Comparison of ENCODE assay signal across 8 cellular contexts in the genomic region with DNA sequence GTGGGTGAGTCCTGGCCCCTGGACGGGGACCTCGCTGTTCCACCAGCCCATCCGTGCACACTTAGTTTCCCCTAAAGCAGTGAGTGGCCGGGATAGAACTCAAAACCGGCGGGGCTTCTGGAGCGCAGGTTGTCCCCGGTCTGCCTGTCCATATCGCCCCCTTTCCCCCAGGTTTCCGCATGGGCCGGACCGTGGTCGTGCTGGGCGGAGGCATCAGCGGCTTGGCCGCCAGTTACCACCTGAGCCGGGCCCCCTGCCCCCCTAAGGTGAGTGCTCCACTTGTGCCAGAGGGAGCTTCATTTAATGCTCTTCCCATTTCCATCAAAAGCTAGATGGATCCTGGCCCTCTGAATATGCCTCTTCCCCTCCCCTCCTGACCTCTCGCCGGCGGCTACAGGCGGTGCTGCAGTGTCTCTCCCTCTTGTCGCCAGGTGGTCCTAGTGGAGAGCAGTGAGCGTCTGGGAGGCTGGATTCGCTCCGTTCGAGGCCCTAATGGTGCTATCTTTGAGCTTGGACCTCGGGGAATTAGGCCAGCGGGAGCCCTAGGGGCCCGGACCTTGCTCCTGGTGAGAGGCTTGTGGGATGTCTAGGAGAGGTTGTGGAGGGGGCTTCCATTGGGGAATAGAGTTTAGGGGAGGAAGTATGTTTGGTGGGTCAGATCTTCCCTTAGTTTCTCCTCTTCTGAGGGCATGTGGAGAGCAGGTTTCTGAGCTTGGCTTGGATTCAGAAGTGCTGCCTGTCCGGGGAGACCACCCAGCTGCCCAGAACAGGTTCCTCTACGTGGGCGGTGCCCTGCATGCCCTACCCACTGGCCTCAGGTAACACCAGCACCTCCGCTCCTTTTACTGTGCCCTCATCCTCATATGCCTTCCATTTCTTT. TPM values are rescaled to one million over a fixed set of nuclear protein-coding genes. Genes with fewer than 3 reads are reported as not detected.
A peak's percentile ranks its signal among the peaks of the same experiment; 100 is the strongest.
DNase-seq lines count a peak whose midpoint lies in the region; ATAC-seq lines count a peak whose summit lies in the region.

No MANE protein-coding gene starts in this region.

- peak overlapping the region; percentile 83 for H3K4me2 ChIP-seq in Karpas-422 (ENCODE audit: low read depth, low read length, poor library complexity, severe bottlenecking)

- H4K20me1 ChIP-seq in Karpas-422 (ENCODE audit: insufficient read depth, low read depth, low read length) = no peaks in the 10 kb centered on the region

- peak overlapping the region; percentile 99 for H3K27ac Mint-ChIP-seq in T-helper 2 cell treated with Interferon-gamma antibody and Interleukin-4, amounts not matched to agents 5 μg/mL and 100 μg/mL, for 36 hours
- peak overlapping the region; percentile 76 for H3K27ac Mint-ChIP-seq in activated naive CD8-positive, alpha-beta T cell treated with anti-CD3 and anti-CD28 coated beads, Interleukin-2, amount 50 U/mL, for 24 hours
- H3K27ac Mint-ChIP-seq in stimulated activated naive B cell treated with anti-CD40 and anti-IgM and Interleukin-4, amounts not matched to agents 10 μg/mL and 1 μg/mL and 100 μg/mL, for 72 hours = peak overlapping the region; percentile 97

- ATAC-seq in activated naive CD8-positive, alpha-beta T cell treated with anti-CD3 and anti-CD28 coated beads, Interleukin-2, amount 50 U/mL, for 24 hours = no peak
- no peak for ATAC-seq in stimulated activated naive B cell treated with anti-CD40 and anti-IgM and Interleukin-4, amounts not matched to agents 10 μg/mL and 1 μg/mL and 100 μg/mL, for 72 hours (replicated peaks)
- ATAC-seq in GM21367 (IDR thresholded peaks at IDR 0.05; ENCODE audit: unreplicated experiment) = no peak

- H3K9me3 ChIP-seq in Karpas-422 (ENCODE audit: low read length) (no peaks in the 10 kb centered on the region), iPS-18c (ENCODE audit: control insufficient read depth, insufficient read depth, low read length) (no peaks in the 10 kb centered on the region)

- H3K79me2 ChIP-seq in Karpas-422 (ENCODE audit: low read length) = peaks cover 11% of the 10 kb centered on the region

- H3K4me1 ChIP-seq in Karpas-422 (ENCODE audit: low read length) = peaks cover 40% of the 10 kb centered on the region

- H3K27me3 ChIP-seq in Karpas-422 (ENCODE audit: low read length) = no peaks in the 10 kb centered on the region

- no peaks in the 10 kb centered on the region for H3K9me2 ChIP-seq in Karpas-422 (replicated peaks; ENCODE audit: insufficient read depth, low read length)

- H3K36me3 Mint-ChIP-seq in T-helper 2 cell treated with Interferon-gamma antibody and Interleukin-4, amounts not matched to agents 5 μg/mL and 100 μg/mL, for 36 hours (ENCODE audit: low read depth) = peaks cover 44% of the 10 kb centered on the region
- H3K36me3 Mint-ChIP-seq in activated naive CD8-positive, alpha-beta T cell treated with anti-CD3 and anti-CD28 coated beads, Interleukin-2, amount 50 U/mL, for 24 hours (ENCODE audit: low read depth) = peaks cover 16% of the 10 kb centered on the region
- peaks cover 31 to 56% of the 10 kb centered on the region in 2 donors for H3K36me3 Mint-ChIP-seq in stimulated activated naive B cell treated with anti-CD40 and anti-IgM and Interleukin-4, amounts not matched to agents 10 μg/mL and 1 μg/mL and 100 μg/mL, for 72 hours

- H3K9ac ChIP-seq in Karpas-422 (ENCODE audit: low read length) = peak overlapping the region; percentile 75

- no peaks in the 10 kb centered on the region for H3K9me3 Mint-ChIP-seq in T-helper 2 cell treated with Interferon-gamma antibody and Interleukin-4, amounts not matched to agents 5 μg/mL and 100 μg/mL, for 36 hours
- H3K9me3 Mint-ChIP-seq in activated naive CD8-positive, alpha-beta T cell treated with anti-CD3 and anti-CD28 coated beads, Interleukin-2, amount 50 U/mL, for 24 hours = no peaks in the 10 kb centered on the region
- no peaks in the 10 kb centered on the region for H3K9me3 Mint-ChIP-seq in stimulated activated naive B cell treated with anti-CD40 and anti-IgM and Interleukin-4, amounts not matched to agents 10 μg/mL and 1 μg/mL and 100 μg/mL, for 72 hours

- peak overlapping the region; percentile 41; the same call in 1 of the 2 replicates for H2AFZ ChIP-seq in Karpas-422 (ENCODE audit: low read length)

- peak overlapping the region; percentile 93 for H3K4me3 Mint-ChIP-seq in T-helper 2 cell treated with Interferon-gamma antibody and Interleukin-4, amounts not matched to agents 5 μg/mL and 100 μg/mL, for 36 hours
- H3K4me3 Mint-ChIP-seq in activated naive CD8-positive, alpha-beta T cell treated with anti-CD3 and anti-CD28 coated beads, Interleukin-2, amount 50 U/mL, for 24 hours = peak overlapping the region; percentile 92
- H3K4me3 Mint-ChIP-seq in stimulated activated naive B cell treated with anti-CD40 and anti-IgM and Interleukin-4, amounts not matched to agents 10 μg/mL and 1 μg/mL and 100 μg/mL, for 72 hours = peak overlapping the region; percentile 93 to 94

- no peaks in the 10 kb centered on the region for H3K27me3 Mint-ChIP-seq in T-helper 2 cell treated with Interferon-gamma antibody and Interleukin-4, amounts not matched to agents 5 μg/mL and 100 μg/mL, for 36 hours (ENCODE audit: low read depth)
- no peaks in the 10 kb centered on the region for H3K27me3 Mint-ChIP-seq in activated naive CD8-positive, alpha-beta T cell treated with anti-CD3 and anti-CD28 coated beads, Interleukin-2, amount 50 U/mL, for 24 hours
- no peaks in the 10 kb centered on the region for H3K27me3 Mint-ChIP-seq in stimulated activated naive B cell treated with anti-CD40 and anti-IgM and Interleukin-4, amounts not matched to agents 10 μg/mL and 1 μg/mL and 100 μg/mL, for 72 hours

- peak overlapping the region; percentile 64 for H3K27ac ChIP-seq in Karpas-422 (ENCODE audit: low read length)

- H3K4me3 ChIP-seq in Karpas-422 (ENCODE audit: low read length) (peak overlapping the region; percentile 88), iPS-18c (ENCODE audit: insufficient read depth, low read depth, low read length) (peak overlapping the region; percentile 98)

- H3K4me1 Mint-ChIP-seq in T-helper 2 cell treated with Interferon-gamma antibody and Interleukin-4, amounts not matched to agents 5 μg/mL and 100 μg/mL, for 36 hours (ENCODE audit: low read depth) = peaks cover 18% of the 10 kb centered on the region
- H3K4me1 Mint-ChIP-seq in activated naive CD8-positive, alpha-beta T cell treated with anti-CD3 and anti-CD28 coated beads, Interleukin-2, amount 50 U/mL, for 24 hours = peaks cover 35% of the 10 kb centered on the region
- peaks cover 39 to 53% of the 10 kb centered on the region in 2 donors for H3K4me1 Mint-ChIP-seq in stimulated activated naive B cell treated with anti-CD40 and anti-IgM and Interleukin-4, amounts not matched to agents 10 μg/mL and 1 μg/mL and 100 μg/mL, for 72 hours

- H3K36me3 ChIP-seq in Karpas-422 (ENCODE audit: insufficient read depth, low read length) = peaks cover 15% of the 10 kb centered on the region

- DNase-seq in T-helper 2 cell treated with Interferon-gamma antibody and Interleukin-4, amounts not matched to agents 5 μg/mL and 100 μg/mL, for 36 hours (ENCODE audit: low spot score) = no peak
- no peak for DNase-seq in T-helper 2 cell
- peak; percentile 65 for DNase-seq in Karpas-422
- DNase-seq in activated naive CD8-positive, alpha-beta T cell treated with anti-CD3 and anti-CD28 coated beads, Interleukin-2, amount 50 U/mL, for 24 hours = no peak
- DNase-seq in stimulated activated naive B cell treated with anti-CD40 and anti-IgM and Interleukin-4, amounts not matched to agents 10 μg/mL and 1 μg/mL and 100 μg/mL, for 72 hours = no peak
- DNase-seq in cerebellar nuclear complex (lab: John Stamatoyannopoulos, UW) = no peak

RNA-seq across cellular contexts. Expression of a gene that starts 0.7 kb away (rescaled TPM):
- 37.0 and 60.8 TPM in 2 replicates for total RNA-seq in Karpas-422 (2014; rRNA removed; shearing (Covaris generic); ENCODE audit: low replicate concordance)

RNA-seq across cellular contexts. Expression of a gene that starts 7.6 kb away (rescaled TPM):
- total RNA-seq in Karpas-422 (2014; rRNA removed; shearing (Covaris generic); ENCODE audit: low replicate concordance) = 21.9 and 43.9 TPM in 2 replicates

RNA-seq across cellular contexts. Expression of a gene that starts 10.4 kb away (rescaled TPM):
- total RNA-seq in Karpas-422 (2014; rRNA removed; shearing (Covaris generic); ENCODE audit: low replicate concordance) = 34.9 and 54.7 TPM in 2 replicates

RNA-seq across cellular contexts. Expression of a gene that starts 13.1 kb away (rescaled TPM):
- total RNA-seq in Karpas-422 (2014; rRNA removed; shearing (Covaris generic); ENCODE audit: low replicate concordance) = 72.5 and 100.0 TPM in 2 replicates

RNA-seq across cellular contexts. Expression of a gene that starts 31.9 kb away (rescaled TPM):
- total RNA-seq in Karpas-422 (2014; rRNA removed; shearing (Covaris generic); ENCODE audit: low replicate concordance) = 0.15 TPM in 1 of 2 replicates, not detected in the other
